Comparison of ENCODE assay signal across 8 cellular contexts in the genomic region with DNA sequence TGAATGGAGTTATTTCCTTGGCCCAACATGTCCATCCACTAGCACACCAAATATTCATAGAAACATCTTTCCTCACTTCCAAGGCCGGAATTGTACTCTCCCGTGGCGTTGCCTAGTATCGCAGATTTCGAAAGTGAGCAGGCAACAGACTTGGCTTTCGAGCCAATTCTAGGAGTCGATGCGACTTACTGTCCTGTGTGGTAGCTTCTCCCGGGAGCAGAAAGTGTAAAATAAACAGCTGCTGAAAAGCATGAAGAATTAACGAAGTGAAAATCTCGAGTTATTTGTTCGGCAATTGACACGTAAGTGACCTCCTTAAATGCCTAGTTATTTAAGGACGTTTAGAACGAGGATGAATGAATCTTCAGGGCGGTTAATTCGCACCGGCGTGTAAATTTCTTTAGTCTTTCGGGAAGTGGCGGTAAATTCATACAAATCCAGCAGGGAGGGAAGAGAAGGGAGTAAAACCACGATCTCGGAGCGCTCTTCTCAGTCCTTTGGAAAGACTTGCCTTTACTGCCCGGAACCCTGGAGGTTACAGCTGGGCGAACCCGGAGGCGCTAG. TPM values are rescaled to one million over a fixed set of nuclear protein-coding genes. Genes with fewer than 3 reads are reported as not detected.
A peak's percentile ranks its signal among the peaks of the same experiment; 100 is the strongest.
DNase-seq lines count a peak whose midpoint lies in the region; ATAC-seq, FAIRE-seq and TF ChIP-seq lines count a peak whose summit lies in the region.

No MANE protein-coding gene starts in this region.

- H3K27me3 ChIP-seq in astrocyte (ENCODE audit: insufficient read depth, low read length): no peaks in the 10 kb centered on the region
- peaks cover 0 to 11% (median 0%) of the 10 kb centered on the region in 3 donors for H3K27me3 ChIP-seq in psoas muscle (ENCODE audit: insufficient read depth in 3 of 3, low read length in 2 of 3)

- H3K36me3 Mint-ChIP-seq in astrocyte (ENCODE audit: low read depth, unreplicated experiment): no peaks in the 10 kb centered on the region

- WGBS in psoas muscle, 3 donors: 0% methylated on average over 28 of the region's 28 CpGs

- ATAC-seq in psoas muscle: peak; percentile 37 to 70 (median 66)

- peak overlapping the region; percentile 85 for H3K27ac Mint-ChIP-seq in astrocyte (ENCODE audit: unreplicated experiment)

- peak; percentile 6 to 24 for DNase-seq in stimulated activated CD4-positive, alpha-beta T cell treated with anti-CD3 and anti-CD28 coated beads, Interleukin-2, amount 100 ng/mL, for 24 hours
- no peak for DNase-seq in stimulated activated CD4-positive, alpha-beta T cell treated with anti-CD3 and anti-CD28 coated beads, Interleukin-4, amount 100 ng/mL, for 4 hours
- DNase-seq in NCI-H345 (lab: John Stamatoyannopoulos, UW) (peak; percentile 36), astrocyte (ENCODE audit: low read depth) (peak; percentile 65), hepatic stellate cell (ENCODE audit: low spot score) (peak; percentile 38), psoas muscle (peak; percentile 54 to 66), DMS114 treated with DMSO at 0.1 percent for 48 hours (lab: John Stamatoyannopoulos, UW; ENCODE audit: unreplicated experiment) (no peak), GM19240 (ENCODE audit: insufficient read length, low spot score) (no peak)

- H3K4me1 ChIP-seq in astrocyte (ENCODE audit: insufficient read depth, low read length): peaks cover 10% of the 10 kb centered on the region
- H3K4me1 ChIP-seq in psoas muscle: peaks cover 6% of the 10 kb centered on the region

- peak; percentile 29 for FAIRE-seq in astrocyte (lab: Jason Lieb, UNC)

- TF ChIP-seq CTCF in astrocyte (IDR thresholded peaks at IDR 0.05; ENCODE audit: insufficient read depth, low read depth, low read length) (no peak), psoas muscle (IDR thresholded peaks at IDR 0.05) (no peak)

- no peaks in the 10 kb centered on the region for H3K9me3 Mint-ChIP-seq in astrocyte (ENCODE audit: unreplicated experiment)

- H3K4me3 ChIP-seq in astrocyte (ENCODE audit: insufficient read depth, low read depth, low read length) (peak overlapping the region; percentile 93), psoas muscle (peak overlapping the region; percentile 74)

- intact Hi-C loops in psoas muscle (cut with DNase I): no loop called here

- peak overlapping the region; percentile 81 for H3K27ac ChIP-seq in astrocyte (ENCODE audit: low read depth, low read length)
- H3K27ac ChIP-seq in psoas muscle: peak overlapping the region; percentile 24

- peaks cover 28% of the 10 kb centered on the region for H3K79me2 ChIP-seq in astrocyte (ENCODE audit: insufficient read depth, low read length)

- no peaks in the 10 kb centered on the region for H3K9me3 ChIP-seq in astrocyte (ENCODE audit: insufficient read depth, low read depth, low read length)
- no peaks in the 10 kb centered on the region for H3K9me3 ChIP-seq in psoas muscle

- H3K4me1 Mint-ChIP-seq in astrocyte (ENCODE audit: low read depth, unreplicated experiment): peaks cover 5% of the 10 kb centered on the region

- H3K36me3 ChIP-seq in astrocyte (ENCODE audit: insufficient read depth, low read length): no peaks in the 10 kb centered on the region
- no peaks in the 10 kb centered on the region for H3K36me3 ChIP-seq in psoas muscle (ENCODE audit: insufficient read depth in 1 of 2, low read depth in 1 of 2)

- H3K27me3 Mint-ChIP-seq in astrocyte (ENCODE audit: low read depth, unreplicated experiment): no peaks in the 10 kb centered on the region

- H3K4me2 ChIP-seq in astrocyte (ENCODE audit: low read length): peak overlapping the region; percentile 88

- H2AFZ ChIP-seq in astrocyte (ENCODE audit: low read depth, low read length): peak overlapping the region; percentile 98

- peak overlapping the region; percentile 93 for H3K9ac ChIP-seq in astrocyte (ENCODE audit: low read length)

- peaks cover 31% of the 10 kb centered on the region for H4K20me1 ChIP-seq in astrocyte (ENCODE audit: insufficient read depth, low read length)

- peak overlapping the region; percentile 89 for H3K4me3 Mint-ChIP-seq in astrocyte (ENCODE audit: unreplicated experiment)

RNA-seq across cellular contexts. Expression of a gene that starts 0.4 kb away (rescaled TPM):
- total RNA-seq in astrocyte (11.5 and 13.1 TPM in 2 replicates), psoas muscle (1 to 10 TPM; 1.8 to 4.4 (median 3.7) TPM)
- polyA plus RNA-seq in psoas muscle: 1 to 10 TPM in 1 of 3 donors, under 1 TPM in 2; 0.75 to 2.3 (median 0.79) TPM

Comparison
In these comparisons a context has a peak if more than half of its experiments do, and no peak if none do; other contexts are left out.
1. DNase-seq: peak in stimulated activated CD4-positive, alpha-beta T cell treated with anti-CD3 and anti-CD28 coated beads, Interleukin-2, amount 100 ng/mL, for 24 hours (2 of 2), NCI-H345 (single experiment), astrocyte (single experiment), hepatic stellate cell (single experiment) and psoas muscle (2 of 2); none in stimulated activated CD4-positive, alpha-beta T cell treated with anti-CD3 and anti-CD28 coated beads, Interleukin-4, amount 100 ng/mL, for 4 hours (0 of 2), DMS114 treated with DMSO at 0.1 percent for 48 hours (single experiment) and GM19240 (single experiment).